ENCODE assay signal across 15 cellular contexts in the genomic region with DNA sequence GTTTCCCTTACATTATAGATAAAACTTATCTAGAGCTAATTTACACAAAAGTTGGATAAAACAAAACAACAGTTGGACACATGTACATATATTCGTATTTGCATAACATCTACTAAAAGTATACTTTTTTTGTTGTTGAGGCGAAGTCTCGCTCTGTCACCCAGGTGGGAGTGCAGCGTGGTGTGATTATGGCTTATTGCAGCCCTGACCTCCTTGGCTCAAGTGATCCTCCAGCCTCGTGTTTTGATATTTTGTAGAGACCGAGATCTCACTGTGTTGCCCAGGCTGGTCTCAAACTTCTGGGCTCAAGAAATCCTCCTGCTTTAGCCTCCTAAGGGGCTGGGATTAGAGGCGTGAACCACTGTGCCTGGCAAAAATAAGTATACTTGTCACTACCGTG. TPM values are rescaled to one million over a fixed set of nuclear protein-coding genes. Genes with fewer than 3 reads are reported as not detected.
DNase-seq lines count a peak whose midpoint lies in the region; ATAC-seq and TF ChIP-seq lines count a peak whose summit lies in the region.
"Had no signal": no experiment of that assay in that cellular context is flagged by ENCODE, and none has a peak within 500 bp of the region (broad histone marks: within the 10 kb centered on the region; RNA-seq: fewer than 3 reads in every experiment).

No MANE protein-coding gene starts in this region.

- no peaks in the 10 kb centered on the region for H3K27me3 ChIP-seq in CD4-positive, alpha-beta memory T cell (ENCODE audit: insufficient read depth, low read length)
- no peaks in the 10 kb centered on the region for H3K27me3 ChIP-seq in Karpas-422 (ENCODE audit: low read length)
- H3K27me3 ChIP-seq: BE2C had no signal

- no peaks in the 10 kb centered on the region for H3K9me2 ChIP-seq in Karpas-422 (replicated peaks; ENCODE audit: insufficient read depth, low read length)

- H3K9ac ChIP-seq in Karpas-422 (ENCODE audit: low read length) = no peak overlapping the region

- no peak overlapping the region for H3K4me3 ChIP-seq in CD4-positive, alpha-beta memory T cell (ENCODE audit: low read length in 2 of 2)
- no peak overlapping the region for H3K4me3 ChIP-seq in Karpas-422 (ENCODE audit: low read length)
- H3K4me3 ChIP-seq: HAP-1 had no signal

- H3K9me3 Mint-ChIP-seq in CD4-positive, alpha-beta memory T cell = peaks cover 0 to 3% (median 0%) of the 10 kb centered on the region in 8 donors
- no peaks in the 10 kb centered on the region for H3K9me3 Mint-ChIP-seq in activated B cell treated with CpG ODN at 0.5 μM for 24 hours
- H3K9me3 Mint-ChIP-seq in natural killer cell treated with Interleukin-12 subunit alpha and Interleukin-12 subunit beta and Interleukin-15 and Interleukin-18, amount 100 ng/mL, for 72 hours = no peaks in the 10 kb centered on the region
- H3K9me3 Mint-ChIP-seq in naive thymus-derived CD8-positive, alpha-beta T cell = peaks cover 0 to 3% (median 0%) of the 10 kb centered on the region in 9 donors
- H3K9me3 Mint-ChIP-seq: IgD-negative memory B cell had no signal

- no peak overlapping the region for H2AFZ ChIP-seq in Karpas-422 (ENCODE audit: low read length)

- H3K27me3 Mint-ChIP-seq in CD4-positive, alpha-beta memory T cell = no peaks in the 10 kb centered on the region
- H3K27me3 Mint-ChIP-seq in activated B cell treated with CpG ODN at 0.5 μM for 24 hours = no peaks in the 10 kb centered on the region
- H3K27me3 Mint-ChIP-seq in natural killer cell treated with Interleukin-12 subunit alpha and Interleukin-12 subunit beta and Interleukin-15 and Interleukin-18, amount 100 ng/mL, for 72 hours = no peaks in the 10 kb centered on the region
- H3K27me3 Mint-ChIP-seq in naive thymus-derived CD8-positive, alpha-beta T cell = no peaks in the 10 kb centered on the region

- peaks cover 5 to 15% of the 10 kb centered on the region in 2 donors for H3K36me3 Mint-ChIP-seq in CD4-positive, alpha-beta memory T cell
- H3K36me3 Mint-ChIP-seq in activated B cell treated with CpG ODN at 0.5 μM for 24 hours (ENCODE audit: low read depth) = no peaks in the 10 kb centered on the region
- H3K36me3 Mint-ChIP-seq in natural killer cell treated with Interleukin-12 subunit alpha and Interleukin-12 subunit beta and Interleukin-15 and Interleukin-18, amount 100 ng/mL, for 72 hours = peaks cover 4% of the 10 kb centered on the region
- H3K36me3 Mint-ChIP-seq in naive thymus-derived CD8-positive, alpha-beta T cell = no peaks in the 10 kb centered on the region

- no peaks in the 10 kb centered on the region for H3K36me3 ChIP-seq in CD4-positive, alpha-beta memory T cell (ENCODE audit: insufficient read depth, low read length)
- no peaks in the 10 kb centered on the region for H3K36me3 ChIP-seq in Karpas-422 (ENCODE audit: insufficient read depth, low read length)
- H3K36me3 ChIP-seq: BE2C, HAP-1 had no signal

- peak overlapping the region in 5 of 7 donors; percentile 53 to 100 (median 98) for H3K27ac Mint-ChIP-seq in CD4-positive, alpha-beta memory T cell
- H3K27ac Mint-ChIP-seq in activated B cell treated with CpG ODN at 0.5 μM for 24 hours = no peak overlapping the region
- peak overlapping the region; percentile 84 to 98 for H3K27ac Mint-ChIP-seq in natural killer cell treated with Interleukin-12 subunit alpha and Interleukin-12 subunit beta and Interleukin-15 and Interleukin-18, amount 100 ng/mL, for 72 hours
- H3K27ac Mint-ChIP-seq in naive thymus-derived CD8-positive, alpha-beta T cell = peak overlapping the region in 4 of 10 donors; percentile 78 to 98 (median 95)

- H4K20me1 ChIP-seq in Karpas-422 (ENCODE audit: insufficient read depth, low read depth, low read length) = no peaks in the 10 kb centered on the region

- peak overlapping the region in 2 of 8 donors; percentile 28 to 47 for H3K4me3 Mint-ChIP-seq in CD4-positive, alpha-beta memory T cell
- H3K4me3 Mint-ChIP-seq in activated B cell treated with CpG ODN at 0.5 μM for 24 hours = peak overlapping the region; percentile 35
- peak overlapping the region; percentile 19 for H3K4me3 Mint-ChIP-seq in natural killer cell treated with Interleukin-12 subunit alpha and Interleukin-12 subunit beta and Interleukin-15 and Interleukin-18, amount 100 ng/mL, for 72 hours
- H3K4me3 Mint-ChIP-seq in naive thymus-derived CD8-positive, alpha-beta T cell = no peak overlapping the region

- H3K9me3 ChIP-seq in CD4-positive, alpha-beta memory T cell (ENCODE audit: control insufficient read depth in 1 of 2, low read length in 2 of 2) = no peaks in the 10 kb centered on the region
- no peaks in the 10 kb centered on the region for H3K9me3 ChIP-seq in Karpas-422 (ENCODE audit: low read length)
- H3K9me3 ChIP-seq: BE2C, HAP-1 had no signal

- CTCF ChIA-PET in CD4-positive, alpha-beta memory T cell (lab: Charles Lee; ENCODE audit: partially characterized antibody) = interaction anchor here (2.5 kb wide), 1 partner anchor 10 kb away, joined by 12 read pairs; the partner anchor contains the start of gene SYNE2
- CTCF ChIA-PET in activated B cell treated with CpG ODN at 0.5 μM for 24 hours (lab: Charles Lee) = no interaction called here

- peak overlapping the region; percentile 10 for H3K4me2 ChIP-seq in Karpas-422 (ENCODE audit: low read depth, low read length, poor library complexity, severe bottlenecking)

- intact Hi-C loops in CD4-positive, alpha-beta memory T cell (cut with micrococcal nuclease) = no loop called here
- intact Hi-C loops in activated B cell treated with CpG ODN at 0.5 μM for 24 hours (cut with micrococcal nuclease) = no loop called here

- ATAC-seq in activated B cell treated with CpG ODN at 0.5 μM for 24 hours (ENCODE audit: low read depth) = no peak
- ATAC-seq in natural killer cell treated with Interleukin-12 subunit alpha and Interleukin-12 subunit beta and Interleukin-15 and Interleukin-18, amount 100 ng/mL, for 72 hours = no peak
- no peak for ATAC-seq in naive thymus-derived CD8-positive, alpha-beta T cell

- peaks cover 91% of the 10 kb centered on the region for H3K4me1 ChIP-seq in CD4-positive, alpha-beta memory T cell (ENCODE audit: insufficient read depth, low read length)
- peaks cover 20% of the 10 kb centered on the region for H3K4me1 ChIP-seq in Karpas-422 (ENCODE audit: low read length)
- H3K4me1 ChIP-seq: BE2C had no signal

- no peak for DNase-seq in CD4-positive, alpha-beta memory T cell
- DNase-seq in Karpas-422 = no peak
- DNase-seq in activated B cell treated with CpG ODN at 0.5 μM for 24 hours = no peak
- no peak for DNase-seq in natural killer cell treated with Interleukin-12 subunit alpha and Interleukin-12 subunit beta and Interleukin-15 and Interleukin-18, amount 100 ng/mL, for 72 hours (ENCODE audit: low spot score)
- no peak for DNase-seq in naive thymus-derived CD8-positive, alpha-beta T cell
- DNase-seq in DMS114 treated with DMSO at 0.1 percent for 48 hours (lab: John Stamatoyannopoulos, UW; ENCODE audit: unreplicated experiment) = no peak
- DNase-seq in T-helper 2 cell = no peak
- no peak for DNase-seq in activated effector memory CD4-positive, alpha-beta T cell treated with Interleukin-2 at 50 U/mL for 16 hours
- DNase-seq: BE2C, DMS153, NCI-H1048, NCI-H226, NCI-H526 treated with DMSO at 0.1 percent for 48 hours had no signal

- POLR2A ChIA-PET in CD4-positive, alpha-beta memory T cell (lab: Charles Lee; ENCODE audit: partially characterized antibody) = interaction anchor here (0.6 kb wide), 1 partner anchor 9 kb away, joined by 6 read pairs; the partner anchor contains the start of gene SYNE2
- POLR2A ChIA-PET in activated B cell treated with CpG ODN at 0.5 μM for 24 hours (lab: Charles Lee) = interaction anchor here (1.3 kb wide), 1 partner anchor 8 kb away, joined by 7 read pairs; no protein-coding TSS in a partner anchor
- POLR2A ChIA-PET in naive thymus-derived CD8-positive, alpha-beta T cell (lab: Charles Lee) = no interaction called here

- TF ChIP-seq CTCF in activated B cell treated with CpG ODN at 0.5 μM for 24 hours (IDR thresholded peaks at IDR 0.05) = no peak

- H3K27ac ChIP-seq in CD4-positive, alpha-beta memory T cell (ENCODE audit: low read depth, low read length) = no peak overlapping the region
- H3K27ac ChIP-seq in Karpas-422 (ENCODE audit: low read length) = no peak overlapping the region

- H3K4me1 Mint-ChIP-seq in CD4-positive, alpha-beta memory T cell = peaks cover 38 to 84% (median 66%) of the 10 kb centered on the region in 4 donors
- peaks cover 41% of the 10 kb centered on the region for H3K4me1 Mint-ChIP-seq in activated B cell treated with CpG ODN at 0.5 μM for 24 hours
- H3K4me1 Mint-ChIP-seq in natural killer cell treated with Interleukin-12 subunit alpha and Interleukin-12 subunit beta and Interleukin-15 and Interleukin-18, amount 100 ng/mL, for 72 hours (ENCODE audit: low read depth in 2 of 2) = peaks cover 38 to 53% of the 10 kb centered on the region in 2 donors
- H3K4me1 Mint-ChIP-seq in naive thymus-derived CD8-positive, alpha-beta T cell = peaks cover 20 to 78% (median 53%) of the 10 kb centered on the region in 4 donors

- H3K79me2 ChIP-seq in Karpas-422 (ENCODE audit: low read length) = no peaks in the 10 kb centered on the region

RNA-seq across cellular contexts. Expression of gene SYNE2, which starts 9.4 kb away (rescaled TPM):
- 100 to 1,000 TPM; 259 to 280 TPM for total RNA-seq in CD4-positive, alpha-beta memory T cell
- polyA plus RNA-seq in CD4-positive, alpha-beta memory T cell = 100 to 1,000 TPM in 1 of 2 donors, 10 to 100 TPM in 1; 14.2 to 120 TPM
- total RNA-seq in Karpas-422 (2014; rRNA removed; shearing (Covaris generic); ENCODE audit: low replicate concordance) = 22.5 and 25.9 TPM in 2 replicates
- 35.0 and 40.1 TPM in 2 replicates for total RNA-seq in activated B cell treated with CpG ODN at 0.5 μM for 24 hours
- 10 to 100 TPM; 86.7 to 97.4 TPM for total RNA-seq in natural killer cell treated with Interleukin-12 subunit alpha and Interleukin-12 subunit beta and Interleukin-15 and Interleukin-18, amount 100 ng/mL, for 72 hours
- 100 to 1,000 TPM; 113 to 116 TPM for total RNA-seq in naive thymus-derived CD8-positive, alpha-beta T cell
- 10 to 100 TPM; 15.7 to 25.9 (median 16.1) TPM for polyA plus RNA-seq in naive thymus-derived CD8-positive, alpha-beta T cell

Comparison
In these comparisons a context has a peak if more than half of its experiments do, and no peak if none do; other contexts are left out.
1. H3K4me3 Mint-ChIP-seq: peak in activated B cell treated with CpG ODN at 0.5 μM for 24 hours (single experiment) and natural killer cell treated with Interleukin-12 subunit alpha and Interleukin-12 subunit beta and Interleukin-15 and Interleukin-18, amount 100 ng/mL, for 72 hours (single experiment); none in naive thymus-derived CD8-positive, alpha-beta T cell (0 of 10).